In genomic region chr2:180882959-180883358, GRCh38 we compare ENCODE assay signal across 1 cellular context.
TF ChIP-seq lines count a peak whose summit lies in the region.

No MANE protein-coding gene starts in this region.

TF ChIP-seq in H1, 55 proteins besides CTCF, POLR2A, EP300 and RAD21 (continued from another document):
- TF ChIP-seq YY1 (IDR thresholded peaks at IDR 0.05; ENCODE audit: low read depth, low read length) (no peak), KDM4A (IDR thresholded peaks at IDR 0.05; ENCODE audit: low read depth, low read length, severe bottlenecking) (no peak), CBX8 (IDR thresholded peaks at IDR 0.05; ENCODE audit: borderline replicate concordance, low read depth, low read length) (no peak), ATF3 (IDR thresholded peaks at IDR 0.05; ENCODE audit: insufficient read depth, low read depth, low read length) (no peak), JUND (IDR thresholded peaks at IDR 0.05; ENCODE audit: low read length) (no peak), SUZ12 (IDR thresholded peaks at IDR 0.05; ENCODE audit: low read length) (no peak), ATF2 (IDR thresholded peaks at IDR 0.05; ENCODE audit: low read length) (no peak), RNF2 (IDR thresholded peaks at IDR 0.05; ENCODE audit: borderline replicate concordance, low read depth, low read length, missing control alignments, poor library complexity, severe bottlenecking) (no peak), CTBP2 (IDR thresholded peaks at IDR 0.05; ENCODE audit: borderline replicate concordance, insufficient read depth, insufficient read length, low read length) (no peak), GTF2F1 (IDR thresholded peaks at IDR 0.05; ENCODE audit: borderline replicate concordance, low read depth, low read length) (no peak), SIRT6 (IDR thresholded peaks at IDR 0.05; ENCODE audit: low read length) (no peak), EGR1 (IDR thresholded peaks at IDR 0.05; ENCODE audit: borderline replicate concordance, low read depth, low read length) (no peak), SP4 (IDR thresholded peaks at IDR 0.05; ENCODE audit: low read length) (no peak)
